In genomic region chr16:85395913-85396878, GRCh38 we compare ENCODE assay signal across 8 cellular contexts.
A peak's percentile ranks its signal among the peaks of the same experiment; 100 is the strongest.
DNase-seq lines count a peak whose midpoint lies in the region; TF ChIP-seq lines count a peak whose summit lies in the region.

No MANE protein-coding gene starts in this region.

- H3K4me3 Mint-ChIP-seq in neural progenitor cell (peak overlapping the region; percentile 49), Calu3 (ENCODE audit: low read depth, unreplicated experiment) (no peak overlapping the region)

- H3K4me2 ChIP-seq in fibroblast of lung (ENCODE audit: extremely low read depth, insufficient read depth, low read length) = peak overlapping the region; percentile 85
- no peak overlapping the region for H3K4me2 ChIP-seq in neural progenitor cell

- H3K4me1 Mint-ChIP-seq in neural progenitor cell (peaks cover 33% of the 10 kb centered on the region), Calu3 (ENCODE audit: low read depth, unreplicated experiment) (peaks cover 11% of the 10 kb centered on the region)

- H3K27me3 ChIP-seq in BE2C (no peaks in the 10 kb centered on the region), fibroblast of lung (ENCODE audit: control insufficient read depth, insufficient read depth, low read length) (no peaks in the 10 kb centered on the region), neural progenitor cell (no peaks in the 10 kb centered on the region)

- H3K9ac ChIP-seq in fibroblast of lung (ENCODE audit: insufficient read depth, low read length) (peak overlapping the region; percentile 51), neural progenitor cell (no peak overlapping the region)

- intact Hi-C loops in Calu3 (cut with micrococcal nuclease; ENCODE audit: unreplicated experiment) = loop anchor here (10.0 kb wide), 3 partner anchors 91 to 319 kb away; partner anchors contain the start of gene GSE1

- TF ChIP-seq POLR2A in NB4 (IDR thresholded peaks at IDR 0.05; ENCODE audit: extremely low read depth, insufficient read length) = no peak

- H4K20me1 ChIP-seq in fibroblast of lung (ENCODE audit: control insufficient read depth, extremely low read depth, insufficient read depth, low read length) (no peaks in the 10 kb centered on the region), neural progenitor cell (ENCODE audit: low read depth) (no peaks in the 10 kb centered on the region)

- DNase-seq in BE2C = peak; percentile 53
- peak; percentile 57 for DNase-seq in NB4 (ENCODE audit: low read depth)
- peak; percentile 34 to 47 for DNase-seq in fibroblast of lung (ENCODE audit: low read depth in 2 of 2)
- DNase-seq in neural progenitor cell (ENCODE audit: low spot score) = no peak
- no peak for DNase-seq in SW 1271 (lab: John Stamatoyannopoulos, UW)
- DNase-seq in T1000 (lab: John Stamatoyannopoulos, UW) = no peak
- DNase-seq in Calu3 = no peak
- no peak for DNase-seq in putamen (ENCODE audit: low spot score)

- no peaks in the 10 kb centered on the region for H3K9me3 Mint-ChIP-seq in neural progenitor cell
- H3K9me3 Mint-ChIP-seq in Calu3 (ENCODE audit: low read depth, unreplicated experiment) = no peaks in the 10 kb centered on the region

- H3K79me2 ChIP-seq in fibroblast of lung (ENCODE audit: control insufficient read depth, insufficient read depth, low read length) = no peaks in the 10 kb centered on the region
- no peaks in the 10 kb centered on the region for H3K79me2 ChIP-seq in neural progenitor cell (ENCODE audit: low read depth)

- peaks cover 10% of the 10 kb centered on the region for H3F3A ChIP-seq in neural progenitor cell (ENCODE audit: low read depth)

- H3K36me3 Mint-ChIP-seq in neural progenitor cell (no peaks in the 10 kb centered on the region), Calu3 (ENCODE audit: insufficient read depth, unreplicated experiment) (no peaks in the 10 kb centered on the region)

- H3K27ac Mint-ChIP-seq in neural progenitor cell = peak overlapping the region; percentile 31
- H3K27ac Mint-ChIP-seq in Calu3 (ENCODE audit: unreplicated experiment) = no peak overlapping the region

- H3K4me1 ChIP-seq in BE2C = peaks cover 38% of the 10 kb centered on the region
- H3K4me1 ChIP-seq in fibroblast of lung (ENCODE audit: control insufficient read depth, extremely low read depth, insufficient read depth, low read length) = peaks cover 31% of the 10 kb centered on the region
- peaks cover 15% of the 10 kb centered on the region for H3K4me1 ChIP-seq in neural progenitor cell

- BruUV-seq in Calu3 (replicated peaks; lab: Mats Ljungman, UMichigan) = no TSS peak

- H3K36me3 ChIP-seq in BE2C = no peaks in the 10 kb centered on the region
- no peaks in the 10 kb centered on the region for H3K36me3 ChIP-seq in fibroblast of lung (ENCODE audit: control insufficient read depth, insufficient read depth, low read length)
- no peaks in the 10 kb centered on the region for H3K36me3 ChIP-seq in neural progenitor cell

- H3K4me3 ChIP-seq in BE2C (ENCODE audit: low read depth, low read length) = peak overlapping the region; percentile 27
- H3K4me3 ChIP-seq in NB4 (ENCODE audit: low read depth, low read length) = no peak overlapping the region
- peak overlapping the region in 1 of 4 experiments; percentile 21 for H3K4me3 ChIP-seq in fibroblast of lung (replicated peaks in 1 of 4; ENCODE audit: control extremely low read depth in 1 of 4, insufficient read depth in 1 of 4, low read depth in 3 of 4, low read length in 4 of 4)
- no peak overlapping the region for H3K4me3 ChIP-seq in neural progenitor cell

- peak overlapping the region; percentile 88 for H3K27ac ChIP-seq in fibroblast of lung (ENCODE audit: insufficient read depth, low read length)
- H3K27ac ChIP-seq in neural progenitor cell = no peak overlapping the region

- H3K27me3 Mint-ChIP-seq in neural progenitor cell (ENCODE audit: insufficient read depth, low read depth) (peaks cover 19% of the 10 kb centered on the region), Calu3 (ENCODE audit: unreplicated experiment) (peaks cover 54% of the 10 kb centered on the region)

- H2AFZ ChIP-seq in fibroblast of lung (ENCODE audit: low read length) (no peak overlapping the region), neural progenitor cell (replicated peaks) (no peak overlapping the region)

- CTCF ChIA-PET in Calu3 (lab: Charles Lee) = interaction anchor here (0.8 to 1.2 kb wide), 7 partner anchors 20 to 215 kb away, joined by 3 to 11 read pairs (median 5); no protein-coding TSS in a partner anchor

- no peak for TF ChIP-seq CTCF in BE2C (IDR thresholded peaks at IDR 0.05; ENCODE audit: low read depth, low read length)
- no peak for TF ChIP-seq CTCF in NB4 (IDR thresholded peaks at IDR 0.05; ENCODE audit: low read depth, low read length)
- TF ChIP-seq CTCF in fibroblast of lung (conservative IDR thresholded peaks at IDR 0.05 in 1 of 2, IDR thresholded peaks at IDR 0.05 in 1 of 2; ENCODE audit: low read depth in 1 of 2, low read length in 2 of 2) = no peak
- no peak for TF ChIP-seq CTCF in neural progenitor cell (IDR thresholded peaks at IDR 0.05)
- TF ChIP-seq CTCF in Calu3 (IDR thresholded peaks at IDR 0.05; ENCODE audit: unreplicated experiment) = no peak

- H3K9me3 ChIP-seq in BE2C = peaks cover 5% of the 10 kb centered on the region; the same call in 1 of the 2 replicates
- no peaks in the 10 kb centered on the region for H3K9me3 ChIP-seq in fibroblast of lung (ENCODE audit: control insufficient read depth, insufficient read depth, low read depth, low read length)
- no peaks in the 10 kb centered on the region for H3K9me3 ChIP-seq in neural progenitor cell (ENCODE audit: low read depth)

Comparison
In these comparisons a context has a peak if more than half of its experiments do, and no peak if none do; other contexts are left out.
1. DNase-seq: peak in BE2C (single experiment), NB4 (single experiment) and fibroblast of lung (2 of 2); none in neural progenitor cell (single experiment), SW 1271 (0 of 2), T1000 (single experiment), Calu3 (single experiment) and putamen (single experiment).